ENCODE assay signal across 1 cellular context in genomic region chr2:9143264-9143815, GRCh38.
TF ChIP-seq lines count a peak whose summit lies in the region.

No MANE protein-coding gene starts in this region.

TF ChIP-seq in HepG2, 621 proteins besides CTCF, POLR2A, EP300 and RAD21 (continued from another document):
- TF ChIP-seq HMGXB4 (CRISPR knock-in tag; IDR thresholded peaks at IDR 0.05; ENCODE audit: borderline replicate concordance in 1 of 2, low read depth in 1 of 2) (peak in 1 of 2 experiments; percentile 4; a peak in 2 of 4 replicates), ZNF512 (CRISPR knock-in tag; IDR thresholded peaks at IDR 0.05) (0 out of 2 replicates have a peak, but pooled peaks have one; percentile 4), ZNF510 (CRISPR knock-in tag; IDR thresholded peaks at IDR 0.05; ENCODE audit: low read depth) (0 out of 2 replicates have a peak, but pooled peaks have one; percentile 15)
TF ChIP-seq in HepG2: peak in this region for 17.
